In the genomic region with DNA sequence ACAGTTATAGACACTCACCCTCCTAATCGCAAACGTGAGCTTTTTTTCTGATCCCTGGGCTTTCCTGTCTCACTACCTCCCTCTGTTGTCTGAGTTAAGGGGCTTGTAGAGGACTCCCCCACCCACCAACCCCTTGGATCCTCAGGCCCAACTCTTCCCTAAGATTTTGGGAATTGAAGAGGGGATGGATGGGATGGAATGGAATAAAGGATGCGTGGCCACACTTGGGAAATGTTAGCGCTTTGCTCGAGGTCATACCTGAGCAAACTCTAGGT, we compare ENCODE assay signal across 10 cellular contexts. TPM values are rescaled to one million over a fixed set of nuclear protein-coding genes. Genes with fewer than 3 reads are reported as not detected.
DNase-seq lines count a peak whose midpoint lies in the region; ATAC-seq and TF ChIP-seq lines count a peak whose summit lies in the region.
"Had no signal": no experiment of that assay in that cellular context is flagged by ENCODE, and none has a peak within 500 bp of the region (broad histone marks: within the 10 kb centered on the region; RNA-seq: fewer than 3 reads in every experiment).

No MANE protein-coding gene starts in this region.

- no peaks in the 10 kb centered on the region for H3K36me3 Mint-ChIP-seq in WTC11
- H3K36me3 Mint-ChIP-seq in immature natural killer cell: no peaks in the 10 kb centered on the region

- peak; percentile 41 for ATAC-seq in WTC11
- no peak for ATAC-seq in omental fat pad (ENCODE audit: low FRiP score)
- no peak for ATAC-seq in GM21619 (IDR thresholded peaks at IDR 0.05; ENCODE audit: unreplicated experiment)
- no peak for ATAC-seq in activated CD4-positive, CD25-positive, alpha-beta regulatory T cell treated with anti-CD3 and anti-CD28 coated beads, Interleukin-2, amount 50 U/mL, for 24 hours

- H3K4me1 Mint-ChIP-seq in WTC11: peaks cover 25% of the 10 kb centered on the region
- H3K4me1 Mint-ChIP-seq in immature natural killer cell: peaks cover 0 to 8% of the 10 kb centered on the region in 2 donors

- H3K4me1 ChIP-seq in BE2C: no peaks in the 10 kb centered on the region

- no peaks in the 10 kb centered on the region for H3K27me3 ChIP-seq in BE2C

- no peaks in the 10 kb centered on the region for H3K36me3 ChIP-seq in BE2C

- DNase-seq in BE2C (peak; percentile 15), WTC11 (ENCODE audit: low spot score) (no peak), immature natural killer cell (no peak), omental fat pad (ENCODE audit: low spot score) (no peak), globus pallidus (ENCODE audit: low spot score) (no peak)
- DNase-seq: stimulated activated CD4-positive, alpha-beta T cell treated with anti-CD3 and anti-CD28 coated beads, Interleukin-4, amount 100 ng/mL, for 4 hours had no signal

- H3K27me3 Mint-ChIP-seq in WTC11 (ENCODE audit: low read depth) (peaks cover 22% of the 10 kb centered on the region), immature natural killer cell (ENCODE audit: low read depth in 3 of 3) (peaks cover 4 to 10% (median 4%) of the 10 kb centered on the region in 3 donors)

- POLR2A ChIA-PET in WTC11 (lab: Charles Lee): no interaction called here

- peak overlapping the region; percentile 76 for H3K4me3 ChIP-seq in BE2C (ENCODE audit: low read depth, low read length)

- TF ChIP-seq CTCF in BE2C (IDR thresholded peaks at IDR 0.05; ENCODE audit: low read depth, low read length) (peak; percentile 63), GM12874 (IDR thresholded peaks at IDR 0.05; ENCODE audit: insufficient read depth, low read depth, low read length) (0 out of 2 replicates have a peak, but pooled peaks have one; percentile 8), WTC11 (IDR thresholded peaks at IDR 0.05) (no peak), omental fat pad (IDR thresholded peaks at IDR 0.05) (no peak)

- H3K9me3 ChIP-seq in BE2C: no peaks in the 10 kb centered on the region

- CTCF ChIA-PET in WTC11 (lab: Charles Lee): interaction anchor here (0.6 to 1.2 kb wide), 3 partner anchors 722 to 845 kb away, joined by 3 read pairs; no protein-coding TSS in a partner anchor

- H3K9me3 Mint-ChIP-seq in WTC11: no peaks in the 10 kb centered on the region
- H3K9me3 Mint-ChIP-seq in immature natural killer cell: peaks cover 0 to 7% (median 0%) of the 10 kb centered on the region in 6 donors

- H3K4me3 Mint-ChIP-seq in WTC11 (peak overlapping the region; percentile 87), immature natural killer cell (peak overlapping the region in 4 of 5 donors; percentile 41 to 78 (median 54))

- H3K27ac Mint-ChIP-seq in WTC11 (no peak overlapping the region), immature natural killer cell (no peak overlapping the region)

TF ChIP-seq in WTC11, 78 proteins besides CTCF, POLR2A, EP300 and RAD21:
- TF ChIP-seq, protein P1, sequence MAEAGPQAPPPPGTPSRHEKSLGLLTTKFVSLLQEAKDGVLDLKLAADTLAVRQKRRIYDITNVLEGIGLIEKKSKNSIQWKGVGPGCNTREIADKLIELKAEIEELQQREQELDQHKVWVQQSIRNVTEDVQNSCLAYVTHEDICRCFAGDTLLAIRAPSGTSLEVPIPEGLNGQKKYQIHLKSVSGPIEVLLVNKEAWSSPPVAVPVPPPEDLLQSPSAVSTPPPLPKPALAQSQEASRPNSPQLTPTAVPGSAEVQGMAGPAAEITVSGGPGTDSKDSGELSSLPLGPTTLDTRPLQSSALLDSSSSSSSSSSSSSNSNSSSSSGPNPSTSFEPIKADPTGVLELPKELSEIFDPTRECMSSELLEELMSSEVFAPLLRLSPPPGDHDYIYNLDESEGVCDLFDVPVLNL (CRISPR knock-in tag; IDR thresholded peaks at IDR 0.05; ENCODE audit: borderline replicate concordance, low read depth): no peak
- TF ChIP-seq ZNF317 (CRISPR knock-in tag; IDR thresholded peaks at IDR 0.05; ENCODE audit: borderline replicate concordance, low read depth): no peak
- TF ChIP-seq CREM (CRISPR knock-in tag; IDR thresholded peaks at IDR 0.05): no peak
- TF ChIP-seq RELA (CRISPR knock-in tag; IDR thresholded peaks at IDR 0.05; ENCODE audit: borderline replicate concordance): no peak
- TF ChIP-seq, protein P2, sequence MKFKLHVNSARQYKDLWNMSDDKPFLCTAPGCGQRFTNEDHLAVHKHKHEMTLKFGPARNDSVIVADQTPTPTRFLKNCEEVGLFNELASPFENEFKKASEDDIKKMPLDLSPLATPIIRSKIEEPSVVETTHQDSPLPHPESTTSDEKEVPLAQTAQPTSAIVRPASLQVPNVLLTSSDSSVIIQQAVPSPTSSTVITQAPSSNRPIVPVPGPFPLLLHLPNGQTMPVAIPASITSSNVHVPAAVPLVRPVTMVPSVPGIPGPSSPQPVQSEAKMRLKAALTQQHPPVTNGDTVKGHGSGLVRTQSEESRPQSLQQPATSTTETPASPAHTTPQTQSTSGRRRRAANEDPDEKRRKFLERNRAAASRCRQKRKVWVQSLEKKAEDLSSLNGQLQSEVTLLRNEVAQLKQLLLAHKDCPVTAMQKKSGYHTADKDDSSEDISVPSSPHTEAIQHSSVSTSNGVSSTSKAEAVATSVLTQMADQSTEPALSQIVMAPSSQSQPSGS (CRISPR knock-in tag; IDR thresholded peaks at IDR 0.05; ENCODE audit: borderline replicate concordance, low read depth): no peak
- TF ChIP-seq NFATC4 (CRISPR knock-in tag; IDR thresholded peaks at IDR 0.05): no peak
- TF ChIP-seq GRHL2 (CRISPR knock-in tag; IDR thresholded peaks at IDR 0.05; ENCODE audit: insufficient replicate concordance, severe bottlenecking): no peak
- no peak for TF ChIP-seq FOXP1 (CRISPR knock-in tag; IDR thresholded peaks at IDR 0.05; ENCODE audit: borderline replicate concordance)
- no peak for TF ChIP-seq ZNF671 (CRISPR knock-in tag; IDR thresholded peaks at IDR 0.05)
- no peak for TF ChIP-seq FOXK1 (CRISPR knock-in tag; IDR thresholded peaks at IDR 0.05)
- no peak for TF ChIP-seq HMGA2 (CRISPR knock-in tag; IDR thresholded peaks at IDR 0.05)
- TF ChIP-seq, protein P3, sequence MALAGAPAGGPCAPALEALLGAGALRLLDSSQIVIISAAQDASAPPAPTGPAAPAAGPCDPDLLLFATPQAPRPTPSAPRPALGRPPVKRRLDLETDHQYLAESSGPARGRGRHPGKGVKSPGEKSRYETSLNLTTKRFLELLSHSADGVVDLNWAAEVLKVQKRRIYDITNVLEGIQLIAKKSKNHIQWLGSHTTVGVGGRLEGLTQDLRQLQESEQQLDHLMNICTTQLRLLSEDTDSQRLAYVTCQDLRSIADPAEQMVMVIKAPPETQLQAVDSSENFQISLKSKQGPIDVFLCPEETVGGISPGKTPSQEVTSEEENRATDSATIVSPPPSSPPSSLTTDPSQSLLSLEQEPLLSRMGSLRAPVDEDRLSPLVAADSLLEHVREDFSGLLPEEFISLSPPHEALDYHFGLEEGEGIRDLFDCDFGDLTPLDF (CRISPR knock-in tag; IDR thresholded peaks at IDR 0.05): no peak
- no peak for TF ChIP-seq SOX15 (CRISPR knock-in tag; IDR thresholded peaks at IDR 0.05)
- no peak for TF ChIP-seq FOXJ3 (CRISPR knock-in tag; IDR thresholded peaks at IDR 0.05; ENCODE audit: borderline replicate concordance)
- no peak for TF ChIP-seq MXD4 (CRISPR knock-in tag; IDR thresholded peaks at IDR 0.05; ENCODE audit: borderline replicate concordance)
- no peak for TF ChIP-seq ZNF263 (CRISPR knock-in tag; IDR thresholded peaks at IDR 0.05; ENCODE audit: low read depth)
- TF ChIP-seq OVOL2 (CRISPR knock-in tag; IDR thresholded peaks at IDR 0.05; ENCODE audit: borderline replicate concordance): no peak

RNA-seq across cellular contexts. Expression of a gene that starts 1.5 kb away (rescaled TPM):
- 9.1 TPM for polyA plus RNA-seq in BE2C (2012; ENCODE audit: insufficient read depth, insufficient read length, low read depth)
- total RNA-seq in WTC11 (2021): 5.2 to 11.3 TPM (median 7.7 TPM) in 3 replicates
- under 1 TPM in 2 of 3 donors, not detected in 1; 0.34 to 0.78 TPM for polyA plus RNA-seq in immature natural killer cell
- total RNA-seq in omental fat pad: 1 to 10 TPM; 4.8 to 9.5 (median 7.6) TPM
- total RNA-seq: OCI-LY7 had no signal

Comparison
In these comparisons a context has a peak if more than half of its experiments do, and no peak if none do; other contexts are left out.
1. CTCF ChIP-seq: peak in BE2C (single experiment) and GM12874 (single experiment); none in WTC11 (single experiment) and omental fat pad (0 of 3).